In genomic region chr6:26064619-26065257, GRCh38 we compare ENCODE assay signal across 1 cellular context.
A peak's percentile ranks its signal among the peaks of the same experiment; 100 is the strongest.
TF ChIP-seq lines count a peak whose summit lies in the region.

No MANE protein-coding gene starts in this region.

TF ChIP-seq in K562, 482 proteins besides CTCF, POLR2A, EP300 and RAD21 (continued from another document and continues in another):
- TF ChIP-seq ZNF407 (IDR thresholded peaks at IDR 0.05; ENCODE audit: low read depth): no peak
- TF ChIP-seq U2AF1 (optimal IDR thresholded peaks at IDR 0.05; ENCODE audit: low read depth, low read length): no peak
- no peak for TF ChIP-seq FOXO4 (CRISPR knock-in tag; IDR thresholded peaks at IDR 0.05)
- no peak for TF ChIP-seq ZBTB1 (CRISPR knock-in tag; IDR thresholded peaks at IDR 0.05; ENCODE audit: borderline replicate concordance, low read depth)
- no peak for TF ChIP-seq ZNF280A (IDR thresholded peaks at IDR 0.05; ENCODE audit: low read depth, partially characterized antibody)
- TF ChIP-seq, protein P1, sequence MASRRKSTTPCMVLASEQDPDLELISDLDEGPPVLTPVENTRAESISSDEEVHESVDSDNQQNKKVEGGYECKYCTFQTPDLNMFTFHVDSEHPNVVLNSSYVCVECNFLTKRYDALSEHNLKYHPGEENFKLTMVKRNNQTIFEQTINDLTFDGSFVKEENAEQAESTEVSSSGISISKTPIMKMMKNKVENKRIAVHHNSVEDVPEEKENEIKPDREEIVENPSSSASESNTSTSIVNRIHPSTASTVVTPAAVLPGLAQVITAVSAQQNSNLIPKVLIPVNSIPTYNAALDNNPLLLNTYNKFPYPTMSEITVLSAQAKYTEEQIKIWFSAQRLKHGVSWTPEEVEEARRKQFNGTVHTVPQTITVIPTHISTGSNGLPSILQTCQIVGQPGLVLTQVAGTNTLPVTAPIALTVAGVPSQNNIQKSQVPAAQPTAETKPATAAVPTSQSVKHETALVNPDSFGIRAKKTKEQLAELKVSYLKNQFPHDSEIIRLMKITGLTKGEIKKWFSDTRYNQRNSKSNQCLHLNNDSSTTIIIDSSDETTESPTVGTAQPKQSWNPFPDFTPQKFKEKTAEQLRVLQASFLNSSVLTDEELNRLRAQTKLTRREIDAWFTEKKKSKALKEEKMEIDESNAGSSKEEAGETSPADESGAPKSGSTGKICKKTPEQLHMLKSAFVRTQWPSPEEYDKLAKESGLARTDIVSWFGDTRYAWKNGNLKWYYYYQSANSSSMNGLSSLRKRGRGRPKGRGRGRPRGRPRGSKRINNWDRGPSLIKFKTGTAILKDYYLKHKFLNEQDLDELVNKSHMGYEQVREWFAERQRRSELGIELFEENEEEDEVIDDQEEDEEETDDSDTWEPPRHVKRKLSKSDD (conservative IDR thresholded peaks at IDR 0.05; ENCODE audit: low read length): no peak
- no peak for TF ChIP-seq ZNF3 (CRISPR knock-in tag; IDR thresholded peaks at IDR 0.05)
- no peak for TF ChIP-seq EGR1 (conservative IDR thresholded peaks at IDR 0.05)
- no peak for TF ChIP-seq E2F6 (IDR thresholded peaks at IDR 0.05; ENCODE audit: borderline replicate concordance in 1 of 2, extremely low read depth in 1 of 2, insufficient read depth in 1 of 2, insufficient read length in 1 of 2, low read depth in 1 of 2, low read length in 1 of 2, poor library complexity in 1 of 2, severe bottlenecking in 1 of 2)
- TF ChIP-seq TAF7 (tag; IDR thresholded peaks at IDR 0.05): no peak
- no peak for TF ChIP-seq ZNF253 (CRISPR knock-in tag; conservative IDR thresholded peaks at IDR 0.05)
- no peak for TF ChIP-seq LEF1 (IDR thresholded peaks at IDR 0.05)
- no peak for TF ChIP-seq ETV5 (CRISPR knock-in tag; IDR thresholded peaks at IDR 0.05; ENCODE audit: low read depth)
- no peak for TF ChIP-seq KLF6 (CRISPR knock-in tag; IDR thresholded peaks at IDR 0.05; ENCODE audit: borderline replicate concordance)
- TF ChIP-seq CBFA2T3 (IDR thresholded peaks at IDR 0.05): no peak
- TF ChIP-seq, protein P2, sequence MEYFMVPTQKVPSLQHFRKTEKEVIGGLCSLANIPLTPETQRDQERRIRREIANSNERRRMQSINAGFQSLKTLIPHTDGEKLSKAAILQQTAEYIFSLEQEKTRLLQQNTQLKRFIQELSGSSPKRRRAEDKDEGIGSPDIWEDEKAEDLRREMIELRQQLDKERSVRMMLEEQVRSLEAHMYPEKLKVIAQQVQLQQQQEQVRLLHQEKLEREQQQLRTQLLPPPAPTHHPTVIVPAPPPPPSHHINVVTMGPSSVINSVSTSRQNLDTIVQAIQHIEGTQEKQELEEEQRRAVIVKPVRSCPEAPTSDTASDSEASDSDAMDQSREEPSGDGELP (CRISPR knock-in tag; IDR thresholded peaks at IDR 0.05; ENCODE audit: borderline replicate concordance): peak; percentile 31; the same call in 1 of the 2 replicates
- no peak; the same call in 1 of the 2 replicates for TF ChIP-seq ZNF263 (CRISPR knock-in tag; IDR thresholded peaks at IDR 0.05; ENCODE audit: borderline replicate concordance)
- TF ChIP-seq PREB (CRISPR knock-in tag; IDR thresholded peaks at IDR 0.05): no peak
- no peak for TF ChIP-seq HMG20B (CRISPR knock-in tag; IDR thresholded peaks at IDR 0.05)
- TF ChIP-seq KDM2B (CRISPR knock-in tag; IDR thresholded peaks at IDR 0.05): no peak
- no peak for TF ChIP-seq ILK (tag; IDR thresholded peaks at IDR 0.05; ENCODE audit: borderline replicate concordance, low read depth)
- TF ChIP-seq MYBL2 (IDR thresholded peaks at IDR 0.05; ENCODE audit: low read depth): peak; percentile 59
- no peak for TF ChIP-seq MYBL2 (CRISPR knock-in tag; IDR thresholded peaks at IDR 0.05; ENCODE audit: borderline replicate concordance)
- no peak for TF ChIP-seq SMARCB1 (IDR thresholded peaks at IDR 0.05; ENCODE audit: insufficient read length, low read depth)
- no peak for TF ChIP-seq PPARD (CRISPR knock-in tag; IDR thresholded peaks at IDR 0.05)
- TF ChIP-seq ZNF212 (CRISPR knock-in tag; IDR thresholded peaks at IDR 0.05): no peak
- TF ChIP-seq, protein P3, sequence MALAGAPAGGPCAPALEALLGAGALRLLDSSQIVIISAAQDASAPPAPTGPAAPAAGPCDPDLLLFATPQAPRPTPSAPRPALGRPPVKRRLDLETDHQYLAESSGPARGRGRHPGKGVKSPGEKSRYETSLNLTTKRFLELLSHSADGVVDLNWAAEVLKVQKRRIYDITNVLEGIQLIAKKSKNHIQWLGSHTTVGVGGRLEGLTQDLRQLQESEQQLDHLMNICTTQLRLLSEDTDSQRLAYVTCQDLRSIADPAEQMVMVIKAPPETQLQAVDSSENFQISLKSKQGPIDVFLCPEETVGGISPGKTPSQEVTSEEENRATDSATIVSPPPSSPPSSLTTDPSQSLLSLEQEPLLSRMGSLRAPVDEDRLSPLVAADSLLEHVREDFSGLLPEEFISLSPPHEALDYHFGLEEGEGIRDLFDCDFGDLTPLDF (CRISPR knock-in tag; IDR thresholded peaks at IDR 0.05): no peak
- TF ChIP-seq TRIM28 (IDR thresholded peaks at IDR 0.05): 0 out of 2 replicates have a peak, but pooled peaks have one; percentile 32
- no peak for TF ChIP-seq HDAC3 (IDR thresholded peaks at IDR 0.05; ENCODE audit: borderline replicate concordance, partially characterized antibody)
- TF ChIP-seq ARNT (IDR thresholded peaks at IDR 0.05): peak; percentile 63 to 67; a peak in 3 of 4 replicates
- 0 out of 2 replicates have a peak, but pooled peaks have one; percentile 11 for TF ChIP-seq SMAD4 (CRISPR knock-in tag; conservative IDR thresholded peaks at IDR 0.05)
- TF ChIP-seq ADNP (tag; IDR thresholded peaks at IDR 0.05): peak; percentile 72; the same call in 1 of the 2 replicates
- TF ChIP-seq ARID2 (IDR thresholded peaks at IDR 0.05): 0 out of 2 replicates have a peak, but pooled peaks have one; percentile 12
- TF ChIP-seq, protein P4, sequence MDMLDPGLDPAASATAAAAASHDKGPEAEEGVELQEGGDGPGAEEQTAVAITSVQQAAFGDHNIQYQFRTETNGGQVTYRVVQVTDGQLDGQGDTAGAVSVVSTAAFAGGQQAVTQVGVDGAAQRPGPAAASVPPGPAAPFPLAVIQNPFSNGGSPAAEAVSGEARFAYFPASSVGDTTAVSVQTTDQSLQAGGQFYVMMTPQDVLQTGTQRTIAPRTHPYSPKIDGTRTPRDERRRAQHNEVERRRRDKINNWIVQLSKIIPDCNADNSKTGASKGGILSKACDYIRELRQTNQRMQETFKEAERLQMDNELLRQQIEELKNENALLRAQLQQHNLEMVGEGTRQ (CRISPR knock-in tag; IDR thresholded peaks at IDR 0.05): no peak
- no peak for TF ChIP-seq ZNF140 (CRISPR knock-in tag; IDR thresholded peaks at IDR 0.05)
- TF ChIP-seq ATF1 (CRISPR knock-in tag; IDR thresholded peaks at IDR 0.05): no peak
- TF ChIP-seq ATF1 (tag; IDR thresholded peaks at IDR 0.05): peak; percentile 41; the same call in 1 of the 2 replicates
- TF ChIP-seq CXXC5 (CRISPR knock-in tag; IDR thresholded peaks at IDR 0.05): peak; percentile 27
- TF ChIP-seq HDAC2 (IDR thresholded peaks at IDR 0.05): peak; percentile 96
- TF ChIP-seq CREB1 (IDR thresholded peaks at IDR 0.05): no peak
- no peak for TF ChIP-seq CREB1 (CRISPR knock-in tag; IDR thresholded peaks at IDR 0.05)
- no peak for TF ChIP-seq ZNF12 (CRISPR knock-in tag; IDR thresholded peaks at IDR 0.05)
- TF ChIP-seq KLF10 (CRISPR knock-in tag; IDR thresholded peaks at IDR 0.05): no peak
- peak; percentile 34; the same call in 1 of the 2 replicates for TF ChIP-seq EP400 (IDR thresholded peaks at IDR 0.05)
- no peak for TF ChIP-seq WHSC1 (IDR thresholded peaks at IDR 0.05; ENCODE audit: low read length)
- TF ChIP-seq, protein P5, sequence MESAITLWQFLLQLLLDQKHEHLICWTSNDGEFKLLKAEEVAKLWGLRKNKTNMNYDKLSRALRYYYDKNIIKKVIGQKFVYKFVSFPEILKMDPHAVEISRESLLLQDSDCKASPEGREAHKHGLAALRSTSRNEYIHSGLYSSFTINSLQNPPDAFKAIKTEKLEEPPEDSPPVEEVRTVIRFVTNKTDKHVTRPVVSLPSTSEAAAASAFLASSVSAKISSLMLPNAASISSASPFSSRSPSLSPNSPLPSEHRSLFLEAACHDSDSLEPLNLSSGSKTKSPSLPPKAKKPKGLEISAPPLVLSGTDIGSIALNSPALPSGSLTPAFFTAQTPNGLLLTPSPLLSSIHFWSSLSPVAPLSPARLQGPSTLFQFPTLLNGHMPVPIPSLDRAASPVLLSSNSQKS (CRISPR knock-in tag; IDR thresholded peaks at IDR 0.05): no peak
- TF ChIP-seq SMARCA5 (IDR thresholded peaks at IDR 0.05): peak; percentile 98
